In the genomic region with DNA sequence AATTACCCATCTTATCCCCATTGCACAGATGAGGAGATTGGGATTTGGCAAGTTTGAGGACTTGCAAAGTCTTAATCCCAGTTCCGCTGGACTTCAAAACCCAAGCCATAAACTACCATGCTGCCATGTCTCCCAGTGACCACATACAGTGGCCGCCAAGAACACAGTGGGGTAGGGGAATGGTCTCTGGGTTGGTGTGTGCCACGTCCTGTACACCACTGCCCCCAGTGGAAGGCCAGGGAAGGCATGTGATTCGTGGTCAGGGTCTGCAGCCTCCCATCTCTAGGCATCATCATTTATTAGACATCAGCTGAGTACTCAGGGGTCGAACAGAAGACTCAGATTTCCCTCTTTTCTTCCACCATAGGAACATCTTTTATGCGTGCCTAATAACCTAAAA, we compare ENCODE assay signal across 1 cellular context.
TF ChIP-seq lines count a peak whose summit lies in the region.

No MANE protein-coding gene starts in this region.

TF ChIP-seq in K562, 482 proteins besides CTCF, POLR2A, EP300 and RAD21 (continued from another document):
- TF ChIP-seq, protein P1, sequence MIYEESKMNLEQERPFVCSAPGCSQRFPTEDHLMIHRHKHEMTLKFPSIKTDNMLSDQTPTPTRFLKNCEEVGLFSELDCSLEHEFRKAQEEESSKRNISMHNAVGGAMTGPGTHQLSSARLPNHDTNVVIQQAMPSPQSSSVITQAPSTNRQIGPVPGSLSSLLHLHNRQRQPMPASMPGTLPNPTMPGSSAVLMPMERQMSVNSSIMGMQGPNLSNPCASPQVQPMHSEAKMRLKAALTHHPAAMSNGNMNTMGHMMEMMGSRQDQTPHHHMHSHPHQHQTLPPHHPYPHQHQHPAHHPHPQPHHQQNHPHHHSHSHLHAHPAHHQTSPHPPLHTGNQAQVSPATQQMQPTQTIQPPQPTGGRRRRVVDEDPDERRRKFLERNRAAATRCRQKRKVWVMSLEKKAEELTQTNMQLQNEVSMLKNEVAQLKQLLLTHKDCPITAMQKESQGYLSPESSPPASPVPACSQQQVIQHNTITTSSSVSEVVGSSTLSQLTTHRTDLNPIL (CRISPR knock-in tag; IDR thresholded peaks at IDR 0.05), result no peak
- TF ChIP-seq ZNF551 (CRISPR knock-in tag; IDR thresholded peaks at IDR 0.05), result no peak
- no peak for TF ChIP-seq ZNF584 (CRISPR knock-in tag; IDR thresholded peaks at IDR 0.05; ENCODE audit: low read depth)
- 0 out of 2 replicates have a peak, but pooled peaks have one; percentile 29 for TF ChIP-seq CBFB (CRISPR knock-in tag; IDR thresholded peaks at IDR 0.05)
- TF ChIP-seq LCOR (CRISPR knock-in tag; IDR thresholded peaks at IDR 0.05), result no peak
- TF ChIP-seq STAG1 (CRISPR knock-in tag; IDR thresholded peaks at IDR 0.05; ENCODE audit: borderline replicate concordance), result peak; percentile 51; the same call in 1 of the 2 replicates
- TF ChIP-seq, protein P2, sequence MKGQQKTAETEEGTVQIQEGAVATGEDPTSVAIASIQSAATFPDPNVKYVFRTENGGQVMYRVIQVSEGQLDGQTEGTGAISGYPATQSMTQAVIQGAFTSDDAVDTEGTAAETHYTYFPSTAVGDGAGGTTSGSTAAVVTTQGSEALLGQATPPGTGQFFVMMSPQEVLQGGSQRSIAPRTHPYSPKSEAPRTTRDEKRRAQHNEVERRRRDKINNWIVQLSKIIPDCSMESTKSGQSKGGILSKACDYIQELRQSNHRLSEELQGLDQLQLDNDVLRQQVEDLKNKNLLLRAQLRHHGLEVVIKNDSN (CRISPR knock-in tag; IDR thresholded peaks at IDR 0.05), result peak; percentile 32; the same call in 1 of the 2 replicates
- TF ChIP-seq, protein P3, sequence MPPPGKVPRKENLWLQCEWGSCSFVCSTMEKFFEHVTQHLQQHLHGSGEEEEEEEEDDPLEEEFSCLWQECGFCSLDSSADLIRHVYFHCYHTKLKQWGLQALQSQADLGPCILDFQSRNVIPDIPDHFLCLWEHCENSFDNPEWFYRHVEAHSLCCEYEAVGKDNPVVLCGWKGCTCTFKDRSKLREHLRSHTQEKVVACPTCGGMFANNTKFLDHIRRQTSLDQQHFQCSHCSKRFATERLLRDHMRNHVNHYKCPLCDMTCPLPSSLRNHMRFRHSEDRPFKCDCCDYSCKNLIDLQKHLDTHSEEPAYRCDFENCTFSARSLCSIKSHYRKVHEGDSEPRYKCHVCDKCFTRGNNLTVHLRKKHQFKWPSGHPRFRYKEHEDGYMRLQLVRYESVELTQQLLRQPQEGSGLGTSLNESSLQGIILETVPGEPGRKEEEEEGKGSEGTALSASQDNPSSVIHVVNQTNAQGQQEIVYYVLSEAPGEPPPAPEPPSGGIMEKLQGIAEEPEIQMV (tag; conservative IDR thresholded peaks at IDR 0.05; ENCODE audit: low read depth), result no peak
- no peak for TF ChIP-seq MCM7 (IDR thresholded peaks at IDR 0.05)
- peak; percentile 28; the same call in 1 of the 2 replicates for TF ChIP-seq BHLHE40 (IDR thresholded peaks at IDR 0.05; ENCODE audit: low read length)
- TF ChIP-seq CREB1 (IDR thresholded peaks at IDR 0.05), result no peak
- TF ChIP-seq CREB1 (CRISPR knock-in tag; IDR thresholded peaks at IDR 0.05), result no peak
- peak; percentile 36; the same call in 1 of the 2 replicates for TF ChIP-seq CREM (IDR thresholded peaks at IDR 0.05; ENCODE audit: low read depth)
- no peak for TF ChIP-seq ZNF778 (CRISPR knock-in tag; IDR thresholded peaks at IDR 0.05)
- TF ChIP-seq, protein P4, sequence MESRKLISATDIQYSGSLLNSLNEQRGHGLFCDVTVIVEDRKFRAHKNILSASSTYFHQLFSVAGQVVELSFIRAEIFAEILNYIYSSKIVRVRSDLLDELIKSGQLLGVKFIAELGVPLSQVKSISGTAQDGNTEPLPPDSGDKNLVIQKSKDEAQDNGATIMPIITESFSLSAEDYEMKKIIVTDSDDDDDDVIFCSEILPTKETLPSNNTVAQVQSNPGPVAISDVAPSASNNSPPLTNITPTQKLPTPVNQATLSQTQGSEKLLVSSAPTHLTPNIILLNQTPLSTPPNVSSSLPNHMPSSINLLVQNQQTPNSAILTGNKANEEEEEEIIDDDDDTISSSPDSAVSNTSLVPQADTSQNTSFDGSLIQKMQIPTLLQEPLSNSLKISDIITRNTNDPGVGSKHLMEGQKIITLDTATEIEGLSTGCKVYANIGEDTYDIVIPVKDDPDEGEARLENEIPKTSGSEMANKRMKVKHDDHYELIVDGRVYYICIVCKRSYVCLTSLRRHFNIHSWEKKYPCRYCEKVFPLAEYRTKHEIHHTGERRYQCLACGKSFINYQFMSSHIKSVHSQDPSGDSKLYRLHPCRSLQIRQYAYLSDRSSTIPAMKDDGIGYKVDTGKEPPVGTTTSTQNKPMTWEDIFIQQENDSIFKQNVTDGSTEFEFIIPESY (CRISPR knock-in tag; IDR thresholded peaks at IDR 0.05), result no peak
- TF ChIP-seq, protein P5, sequence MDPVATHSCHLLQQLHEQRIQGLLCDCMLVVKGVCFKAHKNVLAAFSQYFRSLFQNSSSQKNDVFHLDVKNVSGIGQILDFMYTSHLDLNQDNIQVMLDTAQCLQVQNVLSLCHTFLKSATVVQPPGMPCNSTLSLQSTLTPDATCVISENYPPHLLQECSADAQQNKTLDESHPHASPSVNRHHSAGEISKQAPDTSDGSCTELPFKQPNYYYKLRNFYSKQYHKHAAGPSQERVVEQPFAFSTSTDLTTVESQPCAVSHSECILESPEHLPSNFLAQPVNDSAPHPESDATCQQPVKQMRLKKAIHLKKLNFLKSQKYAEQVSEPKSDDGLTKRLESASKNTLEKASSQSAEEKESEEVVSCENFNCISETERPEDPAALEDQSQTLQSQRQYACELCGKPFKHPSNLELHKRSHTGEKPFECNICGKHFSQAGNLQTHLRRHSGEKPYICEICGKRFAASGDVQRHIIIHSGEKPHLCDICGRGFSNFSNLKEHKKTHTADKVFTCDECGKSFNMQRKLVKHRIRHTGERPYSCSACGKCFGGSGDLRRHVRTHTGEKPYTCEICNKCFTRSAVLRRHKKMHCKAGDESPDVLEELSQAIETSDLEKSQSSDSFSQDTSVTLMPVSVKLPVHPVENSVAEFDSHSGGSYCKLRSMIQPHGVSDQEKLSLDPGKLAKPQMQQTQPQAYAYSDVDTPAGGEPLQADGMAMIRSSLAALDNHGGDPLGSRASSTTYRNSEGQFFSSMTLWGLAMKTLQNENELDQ (CRISPR knock-in tag; IDR thresholded peaks at IDR 0.05; ENCODE audit: borderline replicate concordance), result no peak
- no peak for TF ChIP-seq ZNF121 (CRISPR knock-in tag; conservative IDR thresholded peaks at IDR 0.05)
- TF ChIP-seq, protein P6, sequence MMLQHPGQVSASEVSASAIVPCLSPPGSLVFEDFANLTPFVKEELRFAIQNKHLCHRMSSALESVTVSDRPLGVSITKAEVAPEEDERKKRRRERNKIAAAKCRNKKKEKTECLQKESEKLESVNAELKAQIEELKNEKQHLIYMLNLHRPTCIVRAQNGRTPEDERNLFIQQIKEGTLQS (IDR thresholded peaks at IDR 0.05), result no peak
- TF ChIP-seq, protein P6 (CRISPR knock-in tag; conservative IDR thresholded peaks at IDR 0.05), result no peak
- TF ChIP-seq TAF15 (IDR thresholded peaks at IDR 0.05; ENCODE audit: low read depth, low read length), result no peak
- TF ChIP-seq YBX1 (IDR thresholded peaks at IDR 0.05), result no peak
- TF ChIP-seq, protein P7, sequence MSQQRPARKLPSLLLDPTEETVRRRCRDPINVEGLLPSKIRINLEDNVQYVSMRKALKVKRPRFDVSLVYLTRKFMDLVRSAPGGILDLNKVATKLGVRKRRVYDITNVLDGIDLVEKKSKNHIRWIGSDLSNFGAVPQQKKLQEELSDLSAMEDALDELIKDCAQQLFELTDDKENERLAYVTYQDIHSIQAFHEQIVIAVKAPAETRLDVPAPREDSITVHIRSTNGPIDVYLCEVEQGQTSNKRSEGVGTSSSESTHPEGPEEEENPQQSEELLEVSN (IDR thresholded peaks at IDR 0.05; ENCODE audit: borderline replicate concordance in 1 of 2, extremely low read depth in 1 of 2, insufficient read depth in 1 of 2, insufficient read length in 1 of 2, low read depth in 1 of 2, low read length in 1 of 2, poor library complexity in 1 of 2, severe bottlenecking in 1 of 2), result no peak
- TF ChIP-seq BCOR (IDR thresholded peaks at IDR 0.05), result no peak
- no peak for TF ChIP-seq ZNF780A (CRISPR knock-in tag; IDR thresholded peaks at IDR 0.05)
- no peak for TF ChIP-seq TBL1XR1 (IDR thresholded peaks at IDR 0.05; ENCODE audit: low read length in 2 of 2)
- TF ChIP-seq, protein P8, sequence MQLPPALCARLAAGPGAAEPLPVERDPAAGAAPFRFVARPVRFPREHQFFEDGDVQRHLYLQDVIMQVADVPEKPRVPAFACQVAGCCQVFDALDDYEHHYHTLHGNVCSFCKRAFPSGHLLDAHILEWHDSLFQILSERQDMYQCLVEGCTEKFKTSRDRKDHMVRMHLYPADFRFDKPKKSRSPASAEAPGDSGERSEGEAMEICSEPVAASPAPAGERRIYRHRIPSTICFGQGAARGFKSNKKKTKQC (CRISPR knock-in tag; IDR thresholded peaks at IDR 0.05), result 0 out of 2 replicates have a peak, but pooled peaks have one; percentile 38
- TF ChIP-seq, protein P9, sequence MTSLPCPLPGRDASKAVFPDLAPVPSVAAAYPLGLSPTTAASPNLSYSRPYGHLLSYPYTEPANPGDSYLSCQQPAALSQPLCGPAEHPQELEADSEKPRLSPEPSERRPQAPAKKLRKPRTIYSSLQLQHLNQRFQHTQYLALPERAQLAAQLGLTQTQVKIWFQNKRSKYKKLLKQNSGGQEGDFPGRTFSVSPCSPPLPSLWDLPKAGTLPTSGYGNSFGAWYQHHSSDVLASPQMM (CRISPR knock-in tag; IDR thresholded peaks at IDR 0.05), result no peak
- TF ChIP-seq HNRNPK (IDR thresholded peaks at IDR 0.05; ENCODE audit: low read depth, low read length, poor library complexity, severe bottlenecking), result no peak
- TF ChIP-seq, protein P10, sequence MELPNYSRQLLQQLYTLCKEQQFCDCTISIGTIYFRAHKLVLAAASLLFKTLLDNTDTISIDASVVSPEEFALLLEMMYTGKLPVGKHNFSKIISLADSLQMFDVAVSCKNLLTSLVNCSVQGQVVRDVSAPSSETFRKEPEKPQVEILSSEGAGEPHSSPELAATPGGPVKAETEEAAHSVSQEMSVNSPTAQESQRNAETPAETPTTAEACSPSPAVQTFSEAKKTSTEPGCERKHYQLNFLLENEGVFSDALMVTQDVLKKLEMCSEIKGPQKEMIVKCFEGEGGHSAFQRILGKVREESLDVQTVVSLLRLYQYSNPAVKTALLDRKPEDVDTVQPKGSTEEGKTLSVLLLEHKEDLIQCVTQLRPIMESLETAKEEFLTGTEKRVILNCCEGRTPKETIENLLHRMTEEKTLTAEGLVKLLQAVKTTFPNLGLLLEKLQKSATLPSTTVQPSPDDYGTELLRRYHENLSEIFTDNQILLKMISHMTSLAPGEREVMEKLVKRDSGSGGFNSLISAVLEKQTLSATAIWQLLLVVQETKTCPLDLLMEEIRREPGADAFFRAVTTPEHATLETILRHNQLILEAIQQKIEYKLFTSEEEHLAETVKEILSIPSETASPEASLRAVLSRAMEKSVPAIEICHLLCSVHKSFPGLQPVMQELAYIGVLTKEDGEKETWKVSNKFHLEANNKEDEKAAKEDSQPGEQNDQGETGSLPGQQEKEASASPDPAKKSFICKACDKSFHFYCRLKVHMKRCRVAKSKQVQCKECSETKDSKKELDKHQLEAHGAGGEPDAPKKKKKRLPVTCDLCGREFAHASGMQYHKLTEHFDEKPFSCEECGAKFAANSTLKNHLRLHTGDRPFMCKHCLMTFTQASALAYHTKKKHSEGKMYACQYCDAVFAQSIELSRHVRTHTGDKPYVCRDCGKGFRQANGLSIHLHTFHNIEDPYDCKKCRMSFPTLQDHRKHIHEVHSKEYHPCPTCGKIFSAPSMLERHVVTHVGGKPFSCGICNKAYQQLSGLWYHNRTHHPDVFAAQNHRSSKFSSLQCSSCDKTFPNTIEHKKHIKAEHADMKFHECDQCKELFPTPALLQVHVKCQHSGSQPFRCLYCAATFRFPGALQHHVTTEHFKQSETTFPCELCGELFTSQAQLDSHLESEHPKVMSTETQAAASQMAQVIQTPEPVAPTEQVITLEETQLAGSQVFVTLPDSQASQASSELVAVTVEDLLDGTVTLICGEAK (IDR thresholded peaks at IDR 0.05), result no peak
- TF ChIP-seq, protein P10 (CRISPR knock-in tag; IDR thresholded peaks at IDR 0.05), result no peak
